In genomic region chr5:157761690-157762611, GRCh38 we compare ENCODE assay signal across 8 cellular contexts. TPM values are rescaled to one million over a fixed set of nuclear protein-coding genes. Genes with fewer than 3 reads are reported as not detected.
DNase-seq lines count a peak whose midpoint lies in the region; ATAC-seq and TF ChIP-seq lines count a peak whose summit lies in the region.

No MANE protein-coding gene starts in this region.

- POLR2A ChIA-PET in CD4-positive, alpha-beta memory T cell (lab: Charles Lee; ENCODE audit: partially characterized antibody), result no interaction called here
- POLR2A ChIA-PET in activated B cell treated with CpG ODN at 0.5 μM for 24 hours (lab: Charles Lee), result no interaction called here

- H3K4me3 ChIP-seq in CD4-positive, alpha-beta memory T cell (ENCODE audit: low read length in 2 of 2), result no peak overlapping the region
- no peak overlapping the region for H3K4me3 ChIP-seq in cardiac muscle cell

- H3K36me3 Mint-ChIP-seq in CD4-positive, alpha-beta memory T cell, result peaks cover 13 to 18% of the 10 kb centered on the region in 2 donors
- H3K36me3 Mint-ChIP-seq in activated B cell treated with CpG ODN at 0.5 μM for 24 hours (ENCODE audit: low read depth) (peaks cover 18% of the 10 kb centered on the region), progenitor cell of endocrine pancreas (ENCODE audit: insufficient read depth) (no peaks in the 10 kb centered on the region)

- ATAC-seq in GM18511 (IDR thresholded peaks at IDR 0.05; ENCODE audit: unreplicated experiment), result peak; percentile 84
- peak; percentile 86 for ATAC-seq in HG03064 (IDR thresholded peaks at IDR 0.05; ENCODE audit: low read depth, unreplicated experiment)
- peak; percentile 87 for ATAC-seq in activated B cell treated with CpG ODN at 0.5 μM for 24 hours (ENCODE audit: low read depth)

- no peaks in the 10 kb centered on the region for H3K27me3 Mint-ChIP-seq in CD4-positive, alpha-beta memory T cell
- H3K27me3 Mint-ChIP-seq in activated B cell treated with CpG ODN at 0.5 μM for 24 hours (no peaks in the 10 kb centered on the region), progenitor cell of endocrine pancreas (no peaks in the 10 kb centered on the region)

- intact Hi-C loops in CD4-positive, alpha-beta memory T cell (cut with micrococcal nuclease), result loop anchor here (1.0 to 2.0 kb wide), 2 partner anchors 233 to 1345 kb away; no protein-coding TSS in a partner anchor
- intact Hi-C loops in activated B cell treated with CpG ODN at 0.5 μM for 24 hours (cut with micrococcal nuclease), result loop anchor here (1.0 kb wide), 4 partner anchors 186 to 1371 kb away; no protein-coding TSS in a partner anchor

- CTCF ChIA-PET in CD4-positive, alpha-beta memory T cell (lab: Charles Lee; ENCODE audit: partially characterized antibody), result interaction anchor here (0.6 to 4.7 kb wide), 22 partner anchors 8 to 1370 kb away, joined by 3 to 31 read pairs (median 4); partner anchors contain the start of gene LSM11
- CTCF ChIA-PET in activated B cell treated with CpG ODN at 0.5 μM for 24 hours (lab: Charles Lee), result interaction anchor here (0.7 to 1.8 kb wide), 11 partner anchors 9 to 1370 kb away, joined by 3 to 7 read pairs (median 3); partner anchors contain the start of gene LSM11

- no peaks in the 10 kb centered on the region for H3K9me3 ChIP-seq in CD4-positive, alpha-beta memory T cell (ENCODE audit: control insufficient read depth in 1 of 2, low read length in 2 of 2)
- H3K9me3 ChIP-seq in cardiac muscle cell (ENCODE audit: low read depth), result no peaks in the 10 kb centered on the region

- peaks cover 0 to 4% (median 0%) of the 10 kb centered on the region in 4 donors for H3K4me1 Mint-ChIP-seq in CD4-positive, alpha-beta memory T cell
- no peaks in the 10 kb centered on the region for H3K4me1 Mint-ChIP-seq in activated B cell treated with CpG ODN at 0.5 μM for 24 hours
- no peaks in the 10 kb centered on the region for H3K4me1 Mint-ChIP-seq in progenitor cell of endocrine pancreas (ENCODE audit: low read depth)

- no peak overlapping the region for H3K27ac ChIP-seq in CD4-positive, alpha-beta memory T cell (ENCODE audit: low read depth, low read length)
- no peak overlapping the region for H3K27ac ChIP-seq in cardiac muscle cell

- no peaks in the 10 kb centered on the region for H3K36me3 ChIP-seq in CD4-positive, alpha-beta memory T cell (ENCODE audit: insufficient read depth, low read length)
- H3K36me3 ChIP-seq in cardiac muscle cell, result no peaks in the 10 kb centered on the region

- peaks cover 5% of the 10 kb centered on the region for H3K4me1 ChIP-seq in CD4-positive, alpha-beta memory T cell (ENCODE audit: insufficient read depth, low read length)
- no peaks in the 10 kb centered on the region for H3K4me1 ChIP-seq in cardiac muscle cell (ENCODE audit: low read depth)

- DNase-seq in CD4-positive, alpha-beta memory T cell, result peak in 4 of 5 donors; percentile 29 to 46 (median 41)
- DNase-seq in NCI-H2227 treated with DMSO at 0.1 percent for 48 hours (lab: John Stamatoyannopoulos, UW) (peak; percentile 63), activated B cell treated with CpG ODN at 0.5 μM for 24 hours (no peak), cardiac muscle cell (ENCODE audit: low read depth in 1 of 2, low spot score in 1 of 2) (peak; percentile 79 to 81), progenitor cell of endocrine pancreas (ENCODE audit: low spot score, unreplicated experiment) (no peak), ureter (ENCODE audit: low spot score) (no peak)

- H3K4me3 Mint-ChIP-seq in CD4-positive, alpha-beta memory T cell, result no peak overlapping the region
- H3K4me3 Mint-ChIP-seq in activated B cell treated with CpG ODN at 0.5 μM for 24 hours, result no peak overlapping the region
- no peak overlapping the region for H3K4me3 Mint-ChIP-seq in progenitor cell of endocrine pancreas (ENCODE audit: low read depth)

- no peak overlapping the region for H3K27ac Mint-ChIP-seq in CD4-positive, alpha-beta memory T cell
- no peak overlapping the region for H3K27ac Mint-ChIP-seq in activated B cell treated with CpG ODN at 0.5 μM for 24 hours
- no peak overlapping the region for H3K27ac Mint-ChIP-seq in progenitor cell of endocrine pancreas

- H3K9me3 Mint-ChIP-seq in CD4-positive, alpha-beta memory T cell, result no peaks in the 10 kb centered on the region
- H3K9me3 Mint-ChIP-seq in activated B cell treated with CpG ODN at 0.5 μM for 24 hours, result no peaks in the 10 kb centered on the region
- H3K9me3 Mint-ChIP-seq in progenitor cell of endocrine pancreas (ENCODE audit: low read depth), result no peaks in the 10 kb centered on the region

- H3K27me3 ChIP-seq in CD4-positive, alpha-beta memory T cell (ENCODE audit: insufficient read depth, low read length), result no peaks in the 10 kb centered on the region
- no peaks in the 10 kb centered on the region for H3K27me3 ChIP-seq in cardiac muscle cell

- peak; percentile 17 for TF ChIP-seq CTCF in activated B cell treated with CpG ODN at 0.5 μM for 24 hours (IDR thresholded peaks at IDR 0.05)
- TF ChIP-seq CTCF in cardiac muscle cell (IDR thresholded peaks at IDR 0.05; ENCODE audit: low read depth, low read length), result peak; percentile 82
- TF ChIP-seq CTCF in progenitor cell of endocrine pancreas (IDR thresholded peaks at IDR 0.05; ENCODE audit: unreplicated experiment), result peak; percentile 82

RNA-seq across cellular contexts. Expression of gene LSM11, which starts 18.4 kb away (rescaled TPM):
- total RNA-seq in CD4-positive, alpha-beta memory T cell, result 1 to 10 TPM; 4.4 to 4.8 TPM
- polyA plus RNA-seq in CD4-positive, alpha-beta memory T cell, result 1 to 10 TPM in 1 of 2 donors, under 1 TPM in 1; 0.57 to 1.0 TPM
- 4.6 and 5.0 TPM in 2 replicates for total RNA-seq in activated B cell treated with CpG ODN at 0.5 μM for 24 hours
- total RNA-seq in cardiac muscle cell, result 3.0 and 5.5 TPM in 2 replicates
- polyA plus RNA-seq in cardiac muscle cell, result 1.6 and 2.2 TPM in 2 replicates
- 5.5 and 6.3 TPM in 2 replicates for total RNA-seq in progenitor cell of endocrine pancreas
- total RNA-seq in ureter, result 3.6 TPM

RNA-seq across cellular contexts. Expression of gene THG1L, which starts 30.7 kb away (rescaled TPM):
- 10 to 100 TPM in 1 of 2 experiments, 1 to 10 TPM in 1; 9.1 to 10.5 TPM for total RNA-seq in CD4-positive, alpha-beta memory T cell
- 1 to 10 TPM; 5.7 to 6.7 TPM for polyA plus RNA-seq in CD4-positive, alpha-beta memory T cell
- total RNA-seq in activated B cell treated with CpG ODN at 0.5 μM for 24 hours (25.6 and 28.9 TPM in 2 replicates), cardiac muscle cell (10.0 and 10.4 TPM in 2 replicates), progenitor cell of endocrine pancreas (12.4 and 13.2 TPM in 2 replicates), ureter (12.1 TPM)
- 6.1 and 9.4 TPM in 2 replicates for polyA plus RNA-seq in cardiac muscle cell

Comparison
In these comparisons a context has a peak if more than half of its experiments do, and no peak if none do; other contexts are left out.
1. DNase-seq: peak in CD4-positive, alpha-beta memory T cell (4 of 5), NCI-H2227 treated with DMSO at 0.1 percent for 48 hours (single experiment) and cardiac muscle cell (2 of 2); none in activated B cell treated with CpG ODN at 0.5 μM for 24 hours (single experiment), progenitor cell of endocrine pancreas (single experiment) and ureter (single experiment).
2. CTCF ChIP-seq: peak in every context shown above with its lines; median percentile 82 in cardiac muscle cell; 82 in progenitor cell of endocrine pancreas; 17 in activated B cell treated with CpG ODN at 0.5 μM for 24 hours.
3. Peak in every context shown above with its lines, with median percentiles within 50 percentile points of each other: ATAC-seq.